In genomic region chr13:84413016-84413415, GRCh38 we compare ENCODE assay signal across 19 cellular contexts.
DNase-seq lines count a peak whose midpoint lies in the region; ATAC-seq, FAIRE-seq and TF ChIP-seq lines count a peak whose summit lies in the region.
"Had no signal": no experiment of that assay in that cellular context is flagged by ENCODE, and none has a peak within 500 bp of the region (broad histone marks: within the 10 kb centered on the region; RNA-seq: fewer than 3 reads in every experiment).

No MANE protein-coding gene starts in this region.

- H3K9me3 ChIP-seq in HepG2 (ENCODE audit: low read length): 0 out of 2 replicates have a peak, but pooled peaks cover 10% of the 10 kb centered on the region
- H3K9me3 ChIP-seq: BLaER1 treated with 17β-estradiol and CSF1 and Interleukin-3, amounts not matched to agents 10 nM and 100 nM had no signal

- DNase-seq in NCI-H146 (lab: John Stamatoyannopoulos, UW) (peak; percentile 12), NCI-H146 treated with DMSO at 0.1 percent for 48 hours (lab: John Stamatoyannopoulos, UW; ENCODE audit: unreplicated experiment) (no peak), HFFc6 (peak; percentile 42), astrocyte of the hippocampus (ENCODE audit: low read depth, low spot score) (peak; percentile 50), HepG2 (ENCODE audit: low spot score) (no peak), iPS-NIHi11 (ENCODE audit: low spot score) (no peak), T-cell (no peak)
- DNase-seq: Calu3; CD8-positive, alpha-beta T cell; DMS79 treated with DMSO at 0.1 percent for 48 hours; GM23248; HCEC 1CT; KG1 had no signal

- no peak overlapping the region for H2AFZ ChIP-seq in HepG2 (ENCODE audit: low read length)
- H2AFZ ChIP-seq: GM23248 had no signal

- ATAC-seq in HepG2: no peak
- no peak for ATAC-seq in T-cell (replicated peaks in 1 of 4)
- ATAC-seq: CD8-positive, alpha-beta T cell had no signal

- H3K36me3 ChIP-seq in HepG2 (replicated peaks in 1 of 2; ENCODE audit: control insufficient read depth in 1 of 2, insufficient read depth in 2 of 2, low read length in 2 of 2): no peaks in the 10 kb centered on the region
- H3K36me3 ChIP-seq: BLaER1 treated with 17β-estradiol and CSF1 and Interleukin-3, amounts not matched to agents 10 nM and 100 nM had no signal

- peak overlapping the region; percentile 21; the same call in 1 of the 2 replicates for H3K4me3 Mint-ChIP-seq in HFFc6
- no peak overlapping the region for H3K4me3 Mint-ChIP-seq in T-cell
- H3K4me3 Mint-ChIP-seq: B cell; CD8-positive, alpha-beta T cell had no signal

- H3K36me3 Mint-ChIP-seq in HFFc6 (ENCODE audit: low read depth) (peaks cover 43% of the 10 kb centered on the region), T-cell (no peaks in the 10 kb centered on the region)
- H3K36me3 Mint-ChIP-seq: CD8-positive, alpha-beta T cell had no signal

- H3K4me1 Mint-ChIP-seq in HFFc6 (ENCODE audit: low read depth): peaks cover 72% of the 10 kb centered on the region
- H3K4me1 Mint-ChIP-seq in T-cell: no peaks in the 10 kb centered on the region
- H3K4me1 Mint-ChIP-seq: B cell had no signal

- H3K9ac ChIP-seq in HepG2 (ENCODE audit: insufficient read depth, low read depth, low read length): no peak overlapping the region
- H3K9ac ChIP-seq: BLaER1 treated with 17β-estradiol and CSF1 and Interleukin-3, amounts not matched to agents 10 nM and 100 nM; GM23248 had no signal

- H4K20me1 ChIP-seq in HepG2 (ENCODE audit: insufficient read depth, low read length): no peaks in the 10 kb centered on the region
- H4K20me1 ChIP-seq: BLaER1 treated with 17β-estradiol and CSF1 and Interleukin-3, amounts not matched to agents 10 nM and 100 nM had no signal

- CTCF ChIA-PET in HepG2 (lab: Yijun Ruan, JAX; ENCODE audit: low intra/inter-chr PET ratio, low total read pairs): no interaction called here
- CTCF ChIA-PET in T-cell (lab: Charles Lee): no interaction called here

- no peaks in the 10 kb centered on the region for H3K27me3 Mint-ChIP-seq in HFFc6 (ENCODE audit: insufficient read depth)
- no peaks in the 10 kb centered on the region for H3K27me3 Mint-ChIP-seq in T-cell
- H3K27me3 Mint-ChIP-seq: B cell had no signal

- BruUV-seq in HepG2 (replicated peaks; lab: Mats Ljungman, UMichigan): no TSS peak

- no peaks in the 10 kb centered on the region for H3K4me1 ChIP-seq in HepG2 (ENCODE audit: insufficient read depth, low read length)
- H3K4me1 ChIP-seq: BLaER1 treated with 17β-estradiol and CSF1 and Interleukin-3, amounts not matched to agents 10 nM and 100 nM had no signal

- no peak overlapping the region for H3K4me2 ChIP-seq in HepG2 (ENCODE audit: low read depth, low read length)
- H3K4me2 ChIP-seq: BLaER1 treated with 17β-estradiol and CSF1 and Interleukin-3, amounts not matched to agents 10 nM and 100 nM had no signal

- H3K4me3 ChIP-seq in HepG2 (replicated peaks in 1 of 3; ENCODE audit: insufficient read depth in 1 of 3, low read depth in 2 of 3, low read length in 3 of 3): no peak overlapping the region
- H3K4me3 ChIP-seq: BLaER1 treated with 17β-estradiol and CSF1 and Interleukin-3, amounts not matched to agents 10 nM and 100 nM; GM23248 had no signal

- H3K27me3 ChIP-seq in HepG2 (ENCODE audit: control insufficient read depth in 1 of 2, insufficient read depth in 2 of 2, low read length in 2 of 2): no peaks in the 10 kb centered on the region
- H3K27me3 ChIP-seq: BLaER1 treated with 17β-estradiol and CSF1 and Interleukin-3, amounts not matched to agents 10 nM and 100 nM had no signal

- H3K27ac ChIP-seq in HepG2 (ENCODE audit: extremely low read length, insufficient read depth, low read length): no peak overlapping the region
- H3K27ac ChIP-seq: 22Rv1; BLaER1 treated with 17β-estradiol and CSF1 and Interleukin-3, amounts not matched to agents 10 nM and 100 nM; GM23248 had no signal

- TF ChIP-seq CTCF in HFFc6 (IDR thresholded peaks at IDR 0.05) (no peak), HepG2 (CRISPR knock-in tag; IDR thresholded peaks at IDR 0.05) (no peak)

- TF ChIP-seq EP300 in HepG2 (IDR thresholded peaks at IDR 0.05; ENCODE audit: low read depth in 2 of 2, low read length in 2 of 2): no peak
- no peak for TF ChIP-seq EP300 in HepG2 (CRISPR knock-in tag; IDR thresholded peaks at IDR 0.05; ENCODE audit: borderline replicate concordance)

- 50% methylated on average over 2 of the region's 2 CpGs for WGBS in HepG2 (ENCODE audit: low lambda C conversion rate)

- intact Hi-C loops in HepG2 (cut with micrococcal nuclease; ENCODE audit: unreplicated experiment): no loop called here

- H3K27ac Mint-ChIP-seq in HFFc6 (peak overlapping the region; percentile 69), T-cell (no peak overlapping the region)
- H3K27ac Mint-ChIP-seq: B cell; CD8-positive, alpha-beta T cell had no signal

- no peak for TF ChIP-seq RAD21 in HepG2 (CRISPR knock-in tag; IDR thresholded peaks at IDR 0.05)

- no peaks in the 10 kb centered on the region for H3K79me2 ChIP-seq in HepG2 (ENCODE audit: insufficient read depth, low read length)

- TF ChIP-seq POLR2A in HepG2 (IDR thresholded peaks at IDR 0.05; ENCODE audit: insufficient read depth in 1 of 2, low read depth in 2 of 2, low read length in 2 of 2): no peak

- in situ Hi-C loops in HepG2 (cut with HindIII; ENCODE audit: extremely low pct_ligation_motif_present, low pct_unique_long_range_greater_than_20kb): no loop called here

- H3K9me3 Mint-ChIP-seq in HFFc6: peaks cover 23% of the 10 kb centered on the region
- H3K9me3 Mint-ChIP-seq in T-cell: peaks cover 0 to 13% (median 0%) of the 10 kb centered on the region in 3 donors

- POLR2A ChIA-PET in HepG2 (lab: Yijun Ruan, JAX): no interaction called here
- POLR2A ChIA-PET in T-cell (lab: Charles Lee): interaction anchor here (0.6 kb wide), 2 partner anchors 38 to 424 kb away, joined by 3 read pairs; no protein-coding TSS in a partner anchor

- FAIRE-seq in HepG2 (lab: Jason Lieb, UNC): no peak
- FAIRE-seq: G401.6, GM12892, GM18507 had no signal

TF ChIP-seq in HepG2, 621 proteins besides CTCF, POLR2A, EP300 and RAD21 (continues in another document):
- TF ChIP-seq, protein P1, sequence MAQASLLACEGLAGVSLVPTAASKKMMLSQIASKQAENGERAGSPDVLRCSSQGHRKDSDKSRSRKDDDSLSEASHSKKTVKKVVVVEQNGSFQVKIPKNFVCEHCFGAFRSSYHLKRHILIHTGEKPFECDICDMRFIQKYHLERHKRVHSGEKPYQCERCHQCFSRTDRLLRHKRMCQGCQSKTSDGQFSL (CRISPR knock-in tag; IDR thresholded peaks at IDR 0.05): no peak
- no peak for TF ChIP-seq ZBTB3 (CRISPR knock-in tag; IDR thresholded peaks at IDR 0.05; ENCODE audit: borderline replicate concordance, low read depth)
- no peak for TF ChIP-seq ZSCAN21 (CRISPR knock-in tag; IDR thresholded peaks at IDR 0.05; ENCODE audit: borderline replicate concordance)
- TF ChIP-seq REPIN1 (CRISPR knock-in tag; IDR thresholded peaks at IDR 0.05; ENCODE audit: borderline replicate concordance, low read depth): no peak
- TF ChIP-seq ZNF350 (CRISPR knock-in tag; IDR thresholded peaks at IDR 0.05; ENCODE audit: borderline replicate concordance, low read depth): no peak
- TF ChIP-seq, protein P2, sequence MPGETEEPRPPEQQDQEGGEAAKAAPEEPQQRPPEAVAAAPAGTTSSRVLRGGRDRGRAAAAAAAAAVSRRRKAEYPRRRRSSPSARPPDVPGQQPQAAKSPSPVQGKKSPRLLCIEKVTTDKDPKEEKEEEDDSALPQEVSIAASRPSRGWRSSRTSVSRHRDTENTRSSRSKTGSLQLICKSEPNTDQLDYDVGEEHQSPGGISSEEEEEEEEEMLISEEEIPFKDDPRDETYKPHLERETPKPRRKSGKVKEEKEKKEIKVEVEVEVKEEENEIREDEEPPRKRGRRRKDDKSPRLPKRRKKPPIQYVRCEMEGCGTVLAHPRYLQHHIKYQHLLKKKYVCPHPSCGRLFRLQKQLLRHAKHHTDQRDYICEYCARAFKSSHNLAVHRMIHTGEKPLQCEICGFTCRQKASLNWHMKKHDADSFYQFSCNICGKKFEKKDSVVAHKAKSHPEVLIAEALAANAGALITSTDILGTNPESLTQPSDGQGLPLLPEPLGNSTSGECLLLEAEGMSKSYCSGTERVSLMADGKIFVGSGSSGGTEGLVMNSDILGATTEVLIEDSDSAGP (CRISPR knock-in tag; IDR thresholded peaks at IDR 0.05; ENCODE audit: borderline replicate concordance): no peak
- TF ChIP-seq, protein P3, sequence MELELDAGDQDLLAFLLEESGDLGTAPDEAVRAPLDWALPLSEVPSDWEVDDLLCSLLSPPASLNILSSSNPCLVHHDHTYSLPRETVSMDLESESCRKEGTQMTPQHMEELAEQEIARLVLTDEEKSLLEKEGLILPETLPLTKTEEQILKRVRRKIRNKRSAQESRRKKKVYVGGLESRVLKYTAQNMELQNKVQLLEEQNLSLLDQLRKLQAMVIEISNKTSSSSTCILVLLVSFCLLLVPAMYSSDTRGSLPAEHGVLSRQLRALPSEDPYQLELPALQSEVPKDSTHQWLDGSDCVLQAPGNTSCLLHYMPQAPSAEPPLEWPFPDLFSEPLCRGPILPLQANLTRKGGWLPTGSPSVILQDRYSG (CRISPR knock-in tag; IDR thresholded peaks at IDR 0.05): no peak
- no peak for TF ChIP-seq ZFP37 (CRISPR knock-in tag; IDR thresholded peaks at IDR 0.05; ENCODE audit: borderline replicate concordance)
- no peak for TF ChIP-seq SMYD3 (CRISPR knock-in tag; IDR thresholded peaks at IDR 0.05)
- TF ChIP-seq ZBTB21 (CRISPR knock-in tag; IDR thresholded peaks at IDR 0.05): no peak
- TF ChIP-seq, protein P4, sequence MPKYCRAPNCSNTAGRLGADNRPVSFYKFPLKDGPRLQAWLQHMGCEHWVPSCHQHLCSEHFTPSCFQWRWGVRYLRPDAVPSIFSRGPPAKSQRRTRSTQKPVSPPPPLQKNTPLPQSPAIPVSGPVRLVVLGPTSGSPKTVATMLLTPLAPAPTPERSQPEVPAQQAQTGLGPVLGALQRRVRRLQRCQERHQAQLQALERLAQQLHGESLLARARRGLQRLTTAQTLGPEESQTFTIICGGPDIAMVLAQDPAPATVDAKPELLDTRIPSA (CRISPR knock-in tag; IDR thresholded peaks at IDR 0.05; ENCODE audit: borderline replicate concordance): no peak
- TF ChIP-seq IKZF4 (CRISPR knock-in tag; IDR thresholded peaks at IDR 0.05; ENCODE audit: borderline replicate concordance, low read depth, not compliant biosample characterization): no peak
- TF ChIP-seq NCOA5 (CRISPR knock-in tag; IDR thresholded peaks at IDR 0.05): no peak
- TF ChIP-seq ZFX (CRISPR knock-in tag; IDR thresholded peaks at IDR 0.05; ENCODE audit: low read depth): no peak
- no peak for TF ChIP-seq AHR (CRISPR knock-in tag; IDR thresholded peaks at IDR 0.05)

Comparison
In these comparisons a context has a peak if more than half of its experiments do, and no peak if none do; other contexts are left out.
1. DNase-seq: peak in NCI-H146 (single experiment), HFFc6 (single experiment) and astrocyte of the hippocampus (single experiment); none in NCI-H146 treated with DMSO at 0.1 percent for 48 hours (single experiment), HepG2 (single experiment), iPS-NIHi11 (single experiment) and T-cell (0 of 34).